Comparison of ENCODE assay signal across 9 cellular contexts in the genomic region with DNA sequence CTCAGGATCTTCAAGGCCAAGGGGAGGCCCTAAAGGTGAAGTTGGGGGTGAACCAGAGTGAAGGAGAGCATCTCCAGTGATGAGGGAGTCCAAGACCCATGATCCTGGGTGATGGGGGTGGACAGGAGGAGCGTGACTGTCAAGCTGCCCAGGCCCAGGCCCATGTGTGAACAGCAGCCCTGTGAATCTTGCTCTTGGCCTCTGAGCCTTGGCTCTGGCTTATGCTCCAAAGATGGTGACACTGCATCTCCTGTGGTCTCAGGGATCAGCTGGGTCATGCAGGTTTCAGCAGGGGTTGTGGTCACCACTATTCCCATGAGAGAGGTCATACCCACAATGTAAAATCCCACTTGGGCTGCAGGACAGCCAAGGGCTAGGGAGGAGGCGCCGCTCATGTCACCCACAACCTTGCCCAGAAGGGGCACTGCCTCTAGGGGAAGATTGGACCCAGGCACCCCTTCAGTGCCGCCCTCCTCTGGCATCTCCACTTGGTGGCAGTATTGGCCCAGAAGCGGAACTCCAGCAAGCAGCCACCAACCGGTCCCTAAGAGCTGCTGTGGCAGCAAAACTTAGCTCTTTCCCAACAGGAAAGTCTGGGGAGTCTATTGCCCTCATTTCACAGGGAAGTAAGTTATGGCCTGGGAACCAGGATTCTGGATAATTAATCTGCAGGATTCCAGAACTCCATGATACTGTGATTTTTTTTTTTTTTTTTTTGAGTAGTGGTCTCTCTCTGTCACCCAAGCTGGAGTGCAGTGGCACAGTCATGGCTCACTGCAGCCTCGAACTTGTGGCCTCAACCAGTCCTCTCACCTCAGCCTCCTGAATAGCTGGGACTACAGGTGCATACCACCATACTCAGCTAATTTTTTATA. TPM values are rescaled to one million over a fixed set of nuclear protein-coding genes. Genes with fewer than 3 reads are reported as not detected.
DNase-seq lines count a peak whose midpoint lies in the region; ATAC-seq and TF ChIP-seq lines count a peak whose summit lies in the region.
"Had no signal": no experiment of that assay in that cellular context is flagged by ENCODE, and none has a peak within 500 bp of the region (broad histone marks: within the 10 kb centered on the region; RNA-seq: fewer than 3 reads in every experiment).

No MANE protein-coding gene starts in this region.

- TF ChIP-seq CTCF in AG04449 (IDR thresholded peaks at IDR 0.05; ENCODE audit: insufficient read depth, low read length, missing control alignments) (peak; percentile 86), coronary artery (IDR thresholded peaks at IDR 0.05) (no peak), right lobe of liver (IDR thresholded peaks at IDR 0.05) (peak; percentile 63 to 73 (median 65))

- WGBS in right lobe of liver (ENCODE audit: insufficient coverage, low coverage, low lambda C conversion rate, missing lambda C conversion rate) = 44% methylated on average over 1 of the region's 7 CpGs

- H3K27me3 ChIP-seq in right lobe of liver = peaks cover 0 to 4% of the 10 kb centered on the region in 2 donors

- DNase-seq in AG04449 (ENCODE audit: low read depth, low spot score) (no peak), NCI-H2227 (lab: John Stamatoyannopoulos, UW; ENCODE audit: unreplicated experiment) (peak; percentile 49), coronary artery (ENCODE audit: low spot score) (peak; percentile 70), right lobe of liver (peak; percentile 62 to 68 (median 67))
- DNase-seq in activated CD4-positive, alpha-beta T cell treated with anti-CD3 and anti-CD28 coated beads for 1 hour = peak; percentile 58
- DNase-seq in stimulated activated CD8-positive, alpha-beta memory T cell treated with anti-CD3 and anti-CD28 coated beads, Interleukin-15, amount 100 ng/mL, for 1 hour (ENCODE audit: low read depth) = peak; percentile 36

- peak; percentile 96 for ATAC-seq in GM18511 (IDR thresholded peaks at IDR 0.05; ENCODE audit: unreplicated experiment)
- peak; percentile 73 for ATAC-seq in HG03064 (IDR thresholded peaks at IDR 0.05; ENCODE audit: low read depth, unreplicated experiment)
- peak; percentile 85 to 98 (median 94) for ATAC-seq in right lobe of liver

- no peak overlapping the region for H3K4me3 ChIP-seq in AG04449 (ENCODE audit: low read depth, low read length)
- H3K4me3 ChIP-seq in coronary artery = no peak overlapping the region
- no peak overlapping the region for H3K4me3 ChIP-seq in right lobe of liver

- no peak for TF ChIP-seq POLR2A in right lobe of liver (IDR thresholded peaks at IDR 0.05)

- CTCF ChIA-PET in AG04449 (lab: Yijun Ruan, JAX) = interaction anchor here (0.6 to 3.1 kb wide), 31 partner anchors 10 to 516 kb away, joined by 3 to 20 read pairs (median 3); a partner anchor contains a TSS

- H3K9me3 ChIP-seq in right lobe of liver = no peaks in the 10 kb centered on the region

- no peaks in the 10 kb centered on the region for H3K36me3 ChIP-seq in right lobe of liver

- POLR2A ChIA-PET in AG04449 (lab: Yijun Ruan, JAX) = interaction anchor here (0.8 kb wide), 1 partner anchor 92 kb away, joined by 3 read pairs; no protein-coding TSS in a partner anchor

- intact Hi-C loops in right lobe of liver (cut with DNase I) = no loop called here

- H3K4me1 ChIP-seq in right lobe of liver = no peaks in the 10 kb centered on the region

- H3K27ac ChIP-seq in coronary artery (no peak overlapping the region), right lobe of liver (no peak overlapping the region)

RNA-seq across cellular contexts. Expression of a gene that starts 7.5 kb away (rescaled TPM):
- not detected for total RNA-seq in right lobe of liver
- total RNA-seq: urinary bladder had no signal

RNA-seq across cellular contexts. Expression of a gene that starts 51.6 kb away (rescaled TPM):
- total RNA-seq in right lobe of liver = under 1 TPM in 5 of 6 experiments, not detected in 1; 0.09 to 0.19 (median 0.10) TPM
